ENCODE assay signal across 1 cellular context in the genomic region with DNA sequence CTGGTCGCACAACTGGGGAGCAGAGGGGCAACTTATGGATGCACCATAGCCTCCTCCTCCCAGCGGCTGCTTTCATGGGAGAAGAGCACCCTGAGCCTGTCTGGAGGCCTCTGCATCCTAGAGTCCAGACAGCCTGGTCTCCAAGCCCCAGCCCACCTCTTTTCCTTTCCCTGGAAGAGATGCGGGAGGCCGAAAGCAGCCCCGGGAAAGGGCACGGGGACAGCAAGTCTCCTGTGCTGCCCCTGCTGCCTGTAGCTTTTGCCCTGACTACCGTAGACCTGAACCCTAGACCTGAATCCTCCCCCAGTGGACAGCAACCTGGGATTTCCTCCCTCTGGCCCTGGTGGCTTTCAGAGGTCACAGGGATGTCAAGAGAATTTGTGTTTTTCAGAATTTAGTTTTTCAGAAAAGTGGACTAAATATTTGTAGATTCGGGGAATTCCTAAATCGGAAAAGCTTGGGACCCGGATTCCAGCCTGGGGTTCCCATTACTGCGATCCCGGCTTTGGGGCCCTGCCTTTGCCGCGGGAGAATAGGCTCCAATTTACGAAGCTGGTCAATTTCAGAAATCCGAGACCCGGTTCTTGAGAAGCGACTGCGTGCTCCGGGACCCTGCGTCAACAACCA.
TF ChIP-seq lines count a peak whose summit lies in the region.

No MANE protein-coding gene starts in this region.

TF ChIP-seq in H1, 55 proteins besides CTCF, POLR2A, EP300 and RAD21:
- TF ChIP-seq, protein P1, sequence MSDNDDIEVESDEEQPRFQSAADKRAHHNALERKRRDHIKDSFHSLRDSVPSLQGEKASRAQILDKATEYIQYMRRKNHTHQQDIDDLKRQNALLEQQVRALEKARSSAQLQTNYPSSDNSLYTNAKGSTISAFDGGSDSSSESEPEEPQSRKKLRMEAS (IDR thresholded peaks at IDR 0.05), result no peak
- TF ChIP-seq SP1 (IDR thresholded peaks at IDR 0.05; ENCODE audit: low read depth, low read length), result no peak
- TF ChIP-seq SUZ12 (IDR thresholded peaks at IDR 0.05; ENCODE audit: low read length), result peak; percentile 95
- TF ChIP-seq EZH2 (IDR thresholded peaks at IDR 0.05; ENCODE audit: low read depth, low read length, severe bottlenecking), result peak; percentile 86
